Comparison of ENCODE assay signal across 1 cellular context in genomic region chr18:3667255-3668137, GRCh38.
A peak's percentile ranks its signal among the peaks of the same experiment; 100 is the strongest.
TF ChIP-seq lines count a peak whose summit lies in the region.

No MANE protein-coding gene starts in this region.

TF ChIP-seq in HepG2, 621 proteins besides CTCF, POLR2A, EP300 and RAD21 (continued from another document):
- TF ChIP-seq TIGD3 (CRISPR knock-in tag; IDR thresholded peaks at IDR 0.05; ENCODE audit: borderline replicate concordance) (no peak), KAT8 (CRISPR knock-in tag; IDR thresholded peaks at IDR 0.05) (no peak; the same call in 1 of the 2 replicates), NBN (conservative IDR thresholded peaks at IDR 0.05) (no peak), ZNF780A (CRISPR knock-in tag; IDR thresholded peaks at IDR 0.05) (no peak), SMARCC2 (IDR thresholded peaks at IDR 0.05) (no peak), FOXP4 (CRISPR knock-in tag; IDR thresholded peaks at IDR 0.05) (peak; percentile 76), NR0B2 (CRISPR knock-in tag; IDR thresholded peaks at IDR 0.05) (no peak), ARNTL (CRISPR knock-in tag; IDR thresholded peaks at IDR 0.05) (no peak), KLF9 (CRISPR knock-in tag; IDR thresholded peaks at IDR 0.05; ENCODE audit: low read depth) (no peak), ZBTB21 (CRISPR knock-in tag; IDR thresholded peaks at IDR 0.05) (no peak), ZNF121 (CRISPR knock-in tag; IDR thresholded peaks at IDR 0.05) (0 out of 2 replicates have a peak, but pooled peaks have one; percentile 4), SRY (CRISPR knock-in tag; IDR thresholded peaks at IDR 0.05) (no peak), TAF15 (IDR thresholded peaks at IDR 0.05; ENCODE audit: low read depth, low read length, poor library complexity, severe bottlenecking) (no peak), TOE1 (CRISPR knock-in tag; IDR thresholded peaks at IDR 0.05) (no peak), ATF7 (IDR thresholded peaks at IDR 0.05) (no peak), ATF7 (CRISPR knock-in tag; IDR thresholded peaks at IDR 0.05) (no peak), TBX3 (IDR thresholded peaks at IDR 0.05; ENCODE audit: borderline replicate concordance) (no peak), KDM2A (CRISPR knock-in tag; IDR thresholded peaks at IDR 0.05; ENCODE audit: borderline replicate concordance, low read depth) (no peak), SSRP1 (CRISPR knock-in tag; IDR thresholded peaks at IDR 0.05) (no peak), SP1 (IDR thresholded peaks at IDR 0.05) (no peak), SP1 (CRISPR knock-in tag; IDR thresholded peaks at IDR 0.05) (no peak), TEF (CRISPR knock-in tag; IDR thresholded peaks at IDR 0.05) (no peak), SOX6 (IDR thresholded peaks at IDR 0.05) (no peak), SOX6 (CRISPR knock-in tag; IDR thresholded peaks at IDR 0.05) (peak; percentile 50), BCL6 (CRISPR knock-in tag; IDR thresholded peaks at IDR 0.05) (peak; percentile 66), ZNF782 (CRISPR knock-in tag; IDR thresholded peaks at IDR 0.05; ENCODE audit: borderline replicate concordance) (no peak), HCFC1 (IDR thresholded peaks at IDR 0.05; ENCODE audit: low read depth, low read length) (no peak), TCF7 (IDR thresholded peaks at IDR 0.05; ENCODE audit: low read depth) (0 out of 2 replicates have a peak, but pooled peaks have one; percentile 29), YEATS4 (CRISPR knock-in tag; IDR thresholded peaks at IDR 0.05; ENCODE audit: borderline replicate concordance) (no peak)
- TF ChIP-seq, protein P1, sequence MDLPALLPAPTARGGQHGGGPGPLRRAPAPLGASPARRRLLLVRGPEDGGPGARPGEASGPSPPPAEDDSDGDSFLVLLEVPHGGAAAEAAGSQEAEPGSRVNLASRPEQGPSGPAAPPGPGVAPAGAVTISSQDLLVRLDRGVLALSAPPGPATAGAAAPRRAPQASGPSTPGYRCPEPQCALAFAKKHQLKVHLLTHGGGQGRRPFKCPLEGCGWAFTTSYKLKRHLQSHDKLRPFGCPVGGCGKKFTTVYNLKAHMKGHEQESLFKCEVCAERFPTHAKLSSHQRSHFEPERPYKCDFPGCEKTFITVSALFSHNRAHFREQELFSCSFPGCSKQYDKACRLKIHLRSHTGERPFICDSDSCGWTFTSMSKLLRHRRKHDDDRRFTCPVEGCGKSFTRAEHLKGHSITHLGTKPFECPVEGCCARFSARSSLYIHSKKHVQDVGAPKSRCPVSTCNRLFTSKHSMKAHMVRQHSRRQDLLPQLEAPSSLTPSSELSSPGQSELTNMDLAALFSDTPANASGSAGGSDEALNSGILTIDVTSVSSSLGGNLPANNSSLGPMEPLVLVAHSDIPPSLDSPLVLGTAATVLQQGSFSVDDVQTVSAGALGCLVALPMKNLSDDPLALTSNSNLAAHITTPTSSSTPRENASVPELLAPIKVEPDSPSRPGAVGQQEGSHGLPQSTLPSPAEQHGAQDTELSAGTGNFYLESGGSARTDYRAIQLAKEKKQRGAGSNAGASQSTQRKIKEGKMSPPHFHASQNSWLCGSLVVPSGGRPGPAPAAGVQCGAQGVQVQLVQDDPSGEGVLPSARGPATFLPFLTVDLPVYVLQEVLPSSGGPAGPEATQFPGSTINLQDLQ (CRISPR knock-in tag; IDR thresholded peaks at IDR 0.05): no peak
- TF ChIP-seq, protein P2, sequence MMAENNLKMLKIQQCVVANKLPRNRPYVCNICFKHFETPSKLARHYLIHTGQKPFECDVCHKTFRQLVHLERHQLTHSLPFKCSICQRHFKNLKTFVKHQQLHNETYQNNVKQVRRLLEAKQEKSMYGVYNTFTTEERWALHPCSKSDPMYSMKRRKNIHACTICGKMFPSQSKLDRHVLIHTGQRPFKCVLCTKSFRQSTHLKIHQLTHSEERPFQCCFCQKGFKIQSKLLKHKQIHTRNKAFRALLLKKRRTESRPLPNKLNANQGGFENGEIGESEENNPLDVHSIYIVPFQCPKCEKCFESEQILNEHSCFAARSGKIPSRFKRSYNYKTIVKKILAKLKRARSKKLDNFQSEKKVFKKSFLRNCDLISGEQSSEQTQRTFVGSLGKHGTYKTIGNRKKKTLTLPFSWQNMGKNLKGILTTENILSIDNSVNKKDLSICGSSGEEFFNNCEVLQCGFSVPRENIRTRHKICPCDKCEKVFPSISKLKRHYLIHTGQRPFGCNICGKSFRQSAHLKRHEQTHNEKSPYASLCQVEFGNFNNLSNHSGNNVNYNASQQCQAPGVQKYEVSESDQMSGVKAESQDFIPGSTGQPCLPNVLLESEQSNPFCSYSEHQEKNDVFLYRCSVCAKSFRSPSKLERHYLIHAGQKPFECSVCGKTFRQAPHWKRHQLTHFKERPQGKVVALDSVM (CRISPR knock-in tag; IDR thresholded peaks at IDR 0.05): no peak
- TF ChIP-seq, protein P3, sequence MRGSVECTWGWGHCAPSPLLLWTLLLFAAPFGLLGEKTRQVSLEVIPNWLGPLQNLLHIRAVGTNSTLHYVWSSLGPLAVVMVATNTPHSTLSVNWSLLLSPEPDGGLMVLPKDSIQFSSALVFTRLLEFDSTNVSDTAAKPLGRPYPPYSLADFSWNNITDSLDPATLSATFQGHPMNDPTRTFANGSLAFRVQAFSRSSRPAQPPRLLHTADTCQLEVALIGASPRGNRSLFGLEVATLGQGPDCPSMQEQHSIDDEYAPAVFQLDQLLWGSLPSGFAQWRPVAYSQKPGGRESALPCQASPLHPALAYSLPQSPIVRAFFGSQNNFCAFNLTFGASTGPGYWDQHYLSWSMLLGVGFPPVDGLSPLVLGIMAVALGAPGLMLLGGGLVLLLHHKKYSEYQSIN (CRISPR knock-in tag; IDR thresholded peaks at IDR 0.05; ENCODE audit: borderline replicate concordance): no peak
- TF ChIP-seq, protein P4, sequence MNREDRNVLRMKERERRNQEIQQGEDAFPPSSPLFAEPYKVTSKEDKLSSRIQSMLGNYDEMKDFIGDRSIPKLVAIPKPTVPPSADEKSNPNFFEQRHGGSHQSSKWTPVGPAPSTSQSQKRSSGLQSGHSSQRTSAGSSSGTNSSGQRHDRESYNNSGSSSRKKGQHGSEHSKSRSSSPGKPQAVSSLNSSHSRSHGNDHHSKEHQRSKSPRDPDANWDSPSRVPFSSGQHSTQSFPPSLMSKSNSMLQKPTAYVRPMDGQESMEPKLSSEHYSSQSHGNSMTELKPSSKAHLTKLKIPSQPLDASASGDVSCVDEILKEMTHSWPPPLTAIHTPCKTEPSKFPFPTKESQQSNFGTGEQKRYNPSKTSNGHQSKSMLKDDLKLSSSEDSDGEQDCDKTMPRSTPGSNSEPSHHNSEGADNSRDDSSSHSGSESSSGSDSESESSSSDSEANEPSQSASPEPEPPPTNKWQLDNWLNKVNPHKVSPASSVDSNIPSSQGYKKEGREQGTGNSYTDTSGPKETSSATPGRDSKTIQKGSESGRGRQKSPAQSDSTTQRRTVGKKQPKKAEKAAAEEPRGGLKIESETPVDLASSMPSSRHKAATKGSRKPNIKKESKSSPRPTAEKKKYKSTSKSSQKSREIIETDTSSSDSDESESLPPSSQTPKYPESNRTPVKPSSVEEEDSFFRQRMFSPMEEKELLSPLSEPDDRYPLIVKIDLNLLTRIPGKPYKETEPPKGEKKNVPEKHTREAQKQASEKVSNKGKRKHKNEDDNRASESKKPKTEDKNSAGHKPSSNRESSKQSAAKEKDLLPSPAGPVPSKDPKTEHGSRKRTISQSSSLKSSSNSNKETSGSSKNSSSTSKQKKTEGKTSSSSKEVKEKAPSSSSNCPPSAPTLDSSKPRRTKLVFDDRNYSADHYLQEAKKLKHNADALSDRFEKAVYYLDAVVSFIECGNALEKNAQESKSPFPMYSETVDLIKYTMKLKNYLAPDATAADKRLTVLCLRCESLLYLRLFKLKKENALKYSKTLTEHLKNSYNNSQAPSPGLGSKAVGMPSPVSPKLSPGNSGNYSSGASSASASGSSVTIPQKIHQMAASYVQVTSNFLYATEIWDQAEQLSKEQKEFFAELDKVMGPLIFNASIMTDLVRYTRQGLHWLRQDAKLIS (CRISPR knock-in tag; IDR thresholded peaks at IDR 0.05): no peak
